Comparison of ENCODE assay signal across 23 cellular contexts in the genomic region with DNA sequence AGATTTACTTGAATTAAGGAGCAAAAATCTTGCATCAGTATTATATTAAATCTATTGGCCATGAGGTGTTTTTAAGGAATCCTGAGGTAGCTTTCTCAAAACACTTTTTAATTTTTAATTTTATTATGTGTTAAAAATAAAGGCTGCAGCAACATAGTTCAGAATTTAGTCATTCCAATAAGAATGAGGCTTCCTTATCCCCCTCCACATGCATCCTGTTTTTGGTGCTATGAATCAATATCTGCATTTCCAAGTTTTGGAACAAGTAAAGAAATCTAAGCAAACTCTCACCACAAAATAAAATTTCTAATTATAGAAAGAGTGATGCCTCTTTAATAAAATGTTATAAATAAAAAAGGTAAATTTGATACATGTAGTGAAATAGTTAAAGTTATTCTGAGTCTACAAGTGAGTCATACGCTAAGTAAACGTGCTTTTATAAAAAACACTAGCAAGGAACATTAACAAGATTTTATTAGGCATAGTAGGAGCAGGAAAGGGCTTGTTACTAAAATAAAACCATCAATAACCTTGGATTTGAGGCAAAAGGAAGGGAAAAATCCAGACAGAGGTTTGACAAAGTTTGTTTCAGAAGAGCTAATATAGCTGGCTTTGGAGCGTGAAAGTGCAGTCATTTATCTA.
"Had no signal": no experiment of that assay in that cellular context is flagged by ENCODE, and none has a peak within 500 bp of the region (broad histone marks: within the 10 kb centered on the region; RNA-seq: fewer than 3 reads in every experiment).

No MANE protein-coding gene starts in this region.

- ATAC-seq: activated CD4-positive, CD25-positive, alpha-beta regulatory T cell treated with anti-CD3 and anti-CD28 coated beads, Interleukin-2, amount 50 U/mL, for 24 hours; activated naive CD8-positive, alpha-beta T cell treated with anti-CD3 and anti-CD28 coated beads, Interleukin-2, amount 50 U/mL, for 24 hours; activated T-helper 17 cell treated with anti-CD3 and anti-CD28 coated beads, Interleukin-2, amount 50 U/mL, for 72 hours; esophagus mucosa; natural killer cell treated with Interleukin-12 subunit alpha and Interleukin-12 subunit beta and Interleukin-15 and Interleukin-18, amount 100 ng/mL, for 72 hours; T-cell had no signal

- H3K9me3 ChIP-seq: ascending aorta had no signal

- FAIRE-seq: kidney had no signal

- H3K27me3 ChIP-seq: ascending aorta, cardiac muscle cell, dorsolateral prefrontal cortex, tibial nerve had no signal

- H3K4me1 ChIP-seq: ascending aorta, left ventricle myocardium inferior had no signal

- DNase-seq: activated CD4-positive, alpha-beta T cell treated with anti-CD3 and anti-CD28 coated beads, Interleukin-2, amount 50 U/mL, for 1 hour; activated naive CD4-positive, alpha-beta T cell treated with Interleukin-2 at 50 U/mL for 16 hours; activated naive CD8-positive, alpha-beta T cell treated with anti-CD3 and anti-CD28 coated beads, Interleukin-2, amount 50 U/mL, for 24 hours; activated T-cell treated with anti-CD3 and anti-CD28 coated beads for 4 hours; dorsolateral prefrontal cortex; hypothalamus; kidney; left ventricle myocardium inferior; posterior cingulate gyrus; stimulated activated CD4-positive, alpha-beta T cell treated with anti-CD3 and anti-CD28 coated beads, Interleukin-15, amount 100 ng/mL, for 24 hours; stimulated activated CD4-positive, alpha-beta T cell treated with anti-CD3 and anti-CD28 coated beads, Interleukin-4, amount 100 ng/mL, for 24 hours; stimulated activated naive CD4-positive, alpha-beta T cell; T-cell; T1000 had no signal

- H3K36me3 Mint-ChIP-seq: memory B cell; natural killer cell treated with Interleukin-12 subunit alpha and Interleukin-12 subunit beta and Interleukin-15 and Interleukin-18, amount 100 ng/mL, for 72 hours; T-cell had no signal

- H3K36me3 ChIP-seq: ascending aorta, cardiac muscle cell, left ventricle myocardium inferior, tibial nerve had no signal

- H3K27ac Mint-ChIP-seq: activated naive CD8-positive, alpha-beta T cell treated with anti-CD3 and anti-CD28 coated beads, Interleukin-2, amount 50 U/mL, for 24 hours; activated T-helper 17 cell treated with anti-CD3 and anti-CD28 coated beads, Interleukin-2, amount 50 U/mL, for 72 hours; endodermal cell; memory B cell; natural killer cell treated with Interleukin-12 subunit alpha and Interleukin-12 subunit beta and Interleukin-15 and Interleukin-18, amount 100 ng/mL, for 72 hours; T-cell had no signal

- H3K4me3 ChIP-seq: ascending aorta, cardiac muscle cell, dorsolateral prefrontal cortex, left ventricle myocardium inferior, tibial nerve had no signal

- H3K27ac ChIP-seq: ascending aorta, cardiac muscle cell, dorsolateral prefrontal cortex, left ventricle myocardium inferior, tibial nerve had no signal

- H3K4me3 Mint-ChIP-seq: activated naive CD8-positive, alpha-beta T cell treated with anti-CD3 and anti-CD28 coated beads, Interleukin-2, amount 50 U/mL, for 24 hours; activated T-helper 17 cell treated with anti-CD3 and anti-CD28 coated beads, Interleukin-2, amount 50 U/mL, for 72 hours; endodermal cell; memory B cell; natural killer cell treated with Interleukin-12 subunit alpha and Interleukin-12 subunit beta and Interleukin-15 and Interleukin-18, amount 100 ng/mL, for 72 hours; T-cell had no signal

- H3K4me1 Mint-ChIP-seq: activated naive CD8-positive, alpha-beta T cell treated with anti-CD3 and anti-CD28 coated beads, Interleukin-2, amount 50 U/mL, for 24 hours; activated T-helper 17 cell treated with anti-CD3 and anti-CD28 coated beads, Interleukin-2, amount 50 U/mL, for 72 hours; memory B cell; T-cell had no signal

- H3K9me3 Mint-ChIP-seq: activated naive CD8-positive, alpha-beta T cell treated with anti-CD3 and anti-CD28 coated beads, Interleukin-2, amount 50 U/mL, for 24 hours; activated T-helper 17 cell treated with anti-CD3 and anti-CD28 coated beads, Interleukin-2, amount 50 U/mL, for 72 hours; memory B cell had no signal

- H3K27me3 Mint-ChIP-seq: activated naive CD8-positive, alpha-beta T cell treated with anti-CD3 and anti-CD28 coated beads, Interleukin-2, amount 50 U/mL, for 24 hours; activated T-helper 17 cell treated with anti-CD3 and anti-CD28 coated beads, Interleukin-2, amount 50 U/mL, for 72 hours; memory B cell; natural killer cell treated with Interleukin-12 subunit alpha and Interleukin-12 subunit beta and Interleukin-15 and Interleukin-18, amount 100 ng/mL, for 72 hours; T-cell had no signal
